3 cellular contexts compared by ENCODE assay signal in the genomic region with DNA sequence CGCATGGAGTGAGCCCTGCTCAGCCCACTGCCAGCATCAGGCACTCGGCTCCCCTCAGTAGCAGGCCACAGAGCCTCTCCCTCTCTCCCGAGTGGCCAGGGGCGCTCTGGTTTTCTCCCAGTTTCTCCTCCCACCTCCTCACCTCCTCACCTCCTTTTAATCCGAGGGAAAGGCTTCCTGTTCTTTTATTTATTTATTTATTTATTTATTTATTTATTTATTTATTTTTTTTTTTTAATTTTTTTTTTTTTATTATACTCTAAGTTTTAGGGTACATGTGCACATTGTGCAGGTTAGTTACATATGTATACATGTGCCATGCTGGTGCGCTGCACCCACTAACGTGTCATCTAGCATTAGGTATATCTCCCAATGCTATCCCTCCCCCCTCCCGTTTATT. TPM values are rescaled to one million over a fixed set of nuclear protein-coding genes. Genes with fewer than 3 reads are reported as not detected.
"Had no signal": no experiment of that assay in that cellular context is flagged by ENCODE, and none has a peak within 500 bp of the region (broad histone marks: within the 10 kb centered on the region; RNA-seq: fewer than 3 reads in every experiment).

No MANE protein-coding gene starts in this region.

RNA-seq across cellular contexts. Expression of gene RFX8, which starts 29.8 kb away (rescaled TPM):
- total RNA-seq: HT-29, K562 had no signal
- polyA plus RNA-seq: IgD-negative memory B cell, K562 had no signal
